ENCODE assay signal across 26 cellular contexts in the genomic region with DNA sequence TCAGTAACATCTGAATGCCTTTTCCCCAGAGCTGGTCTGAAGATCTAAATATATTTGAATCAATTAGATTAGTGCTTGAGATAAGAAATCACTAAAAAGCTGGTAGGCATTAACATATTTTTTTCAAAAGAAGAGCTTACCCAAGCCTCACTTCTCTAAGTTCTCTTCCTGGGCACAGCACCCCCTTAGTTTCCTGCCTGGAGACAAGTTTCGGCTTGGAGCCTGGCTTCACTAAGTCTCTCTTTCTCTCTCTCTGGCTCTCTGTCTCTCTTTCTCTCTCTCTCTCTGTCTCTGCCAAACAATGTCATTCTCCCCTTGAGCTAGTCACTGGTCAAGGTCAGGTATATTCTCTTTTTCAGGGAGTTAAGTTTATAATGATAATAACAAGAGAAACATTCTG.
"Had no signal": no experiment of that assay in that cellular context is flagged by ENCODE, and none has a peak within 500 bp of the region (broad histone marks: within the 10 kb centered on the region; RNA-seq: fewer than 3 reads in every experiment).

No MANE protein-coding gene starts in this region.

- H3K27me3 Mint-ChIP-seq: activated CD4-positive, alpha-beta T cell treated with anti-CD3 and anti-CD28 coated beads, Interleukin-2, amount 10 ng/mL, durations not matched to agents 24 days and 14 days; activated CD8-positive, alpha-beta T cell treated with anti-CD3 and anti-CD28 coated beads for 36 hours; activated naive CD8-positive, alpha-beta T cell treated with anti-CD3 and anti-CD28 coated beads, Interleukin-2, amount 10 ng/mL, durations not matched to agents 7 days and 5 days; activated T-helper 17 cell treated with anti-CD3 and anti-CD28 coated beads, Interleukin-2, amount 50 U/mL, for 72 hours had no signal

- H3K27ac Mint-ChIP-seq: activated CD4-positive, alpha-beta T cell treated with anti-CD3 and anti-CD28 coated beads, Interleukin-2, amount 10 ng/mL, durations not matched to agents 24 days and 14 days; activated CD8-positive, alpha-beta T cell treated with anti-CD3 and anti-CD28 coated beads for 36 hours; activated naive CD8-positive, alpha-beta T cell treated with anti-CD3 and anti-CD28 coated beads, Interleukin-2, amount 10 ng/mL, durations not matched to agents 7 days and 5 days; activated T-cell treated with anti-CD3 and anti-CD28 coated beads, Interleukin-2, amount 50 U/mL, for 72 hours; activated T-helper 17 cell treated with anti-CD3 and anti-CD28 coated beads, Interleukin-2, amount 50 U/mL, for 72 hours had no signal

- ATAC-seq: activated CD8-positive, alpha-beta T cell treated with anti-CD3 and anti-CD28 coated beads for 36 hours; activated T-cell treated with anti-CD3 and anti-CD28 coated beads, Interleukin-2, amount 50 U/mL, for 72 hours; activated T-helper 17 cell treated with anti-CD3 and anti-CD28 coated beads, Interleukin-2, amount 50 U/mL, for 72 hours; Panc1 had no signal

- H3K4me1 Mint-ChIP-seq: activated CD4-positive, alpha-beta T cell treated with anti-CD3 and anti-CD28 coated beads, Interleukin-2, amount 10 ng/mL, durations not matched to agents 24 days and 14 days; activated naive CD8-positive, alpha-beta T cell treated with anti-CD3 and anti-CD28 coated beads, Interleukin-2, amount 10 ng/mL, durations not matched to agents 7 days and 5 days; activated T-helper 17 cell treated with anti-CD3 and anti-CD28 coated beads, Interleukin-2, amount 50 U/mL, for 72 hours had no signal

- DNase-seq: activated CD4-positive, alpha-beta T cell treated with anti-CD3 and anti-CD28 coated beads, Interleukin-2, amount 10 ng/mL, durations not matched to agents 24 days and 14 days; activated CD4-positive, alpha-beta T cell treated with anti-CD3 and anti-CD28 coated beads, Interleukin-2, amount 50 U/mL, for 4 hours; activated CD8-positive, alpha-beta T cell treated with anti-CD3 and anti-CD28 coated beads for 36 hours; activated effector memory CD4-positive, alpha-beta T cell treated with anti-CD3 and anti-CD28 coated beads, Interleukin-2, amount 50 U/mL, for 16 hours; activated naive CD4-positive, alpha-beta T cell; activated naive CD4-positive, alpha-beta T cell treated with anti-CD3 and anti-CD28 coated beads, Interleukin-2, amount 50 U/mL, for 16 hours; activated naive CD8-positive, alpha-beta T cell treated with anti-CD3 and anti-CD28 coated beads, Interleukin-2, amount 10 ng/mL, durations not matched to agents 7 days and 5 days; activated T-cell treated with anti-CD3 and anti-CD28 coated beads, Interleukin-2, amount 50 U/mL, for 1 hour; activated T-cell treated with anti-CD3 and anti-CD28 coated beads, Interleukin-2, amount 50 U/mL, for 72 hours; amygdala; NCI-H1105 treated with DMSO at 0.1 percent for 48 hours; NCI-H1436; NCI-H1694; NCI-H1930; NCI-H2081 treated with DMSO at 0.1 percent for 48 hours; NCI-H226; NCI-H446 treated with DMSO at 0.1 percent for 48 hours; NCI-H524; NCI-H69; NCI-H82; SHP77; T1000; WERI-Rb-1 had no signal

- H3K9me3 ChIP-seq: ascending aorta had no signal

- H3K27me3 ChIP-seq: ascending aorta had no signal

- H3K27ac ChIP-seq: ascending aorta, WERI-Rb-1 had no signal

- H3K36me3 ChIP-seq: ascending aorta, WERI-Rb-1 had no signal

- H3K4me1 ChIP-seq: ascending aorta had no signal

- H3K4me3 Mint-ChIP-seq: activated CD4-positive, alpha-beta T cell treated with anti-CD3 and anti-CD28 coated beads, Interleukin-2, amount 10 ng/mL, durations not matched to agents 24 days and 14 days; activated CD8-positive, alpha-beta T cell treated with anti-CD3 and anti-CD28 coated beads for 36 hours; activated naive CD8-positive, alpha-beta T cell treated with anti-CD3 and anti-CD28 coated beads, Interleukin-2, amount 10 ng/mL, durations not matched to agents 7 days and 5 days; activated T-cell treated with anti-CD3 and anti-CD28 coated beads, Interleukin-2, amount 50 U/mL, for 72 hours; activated T-helper 17 cell treated with anti-CD3 and anti-CD28 coated beads, Interleukin-2, amount 50 U/mL, for 72 hours had no signal

- H3K36me3 Mint-ChIP-seq: activated naive CD8-positive, alpha-beta T cell treated with anti-CD3 and anti-CD28 coated beads, Interleukin-2, amount 10 ng/mL, durations not matched to agents 7 days and 5 days had no signal

- H3K9me3 Mint-ChIP-seq: activated CD4-positive, alpha-beta T cell treated with anti-CD3 and anti-CD28 coated beads, Interleukin-2, amount 10 ng/mL, durations not matched to agents 24 days and 14 days had no signal

- H3K4me3 ChIP-seq: ascending aorta had no signal
